In the genomic region with DNA sequence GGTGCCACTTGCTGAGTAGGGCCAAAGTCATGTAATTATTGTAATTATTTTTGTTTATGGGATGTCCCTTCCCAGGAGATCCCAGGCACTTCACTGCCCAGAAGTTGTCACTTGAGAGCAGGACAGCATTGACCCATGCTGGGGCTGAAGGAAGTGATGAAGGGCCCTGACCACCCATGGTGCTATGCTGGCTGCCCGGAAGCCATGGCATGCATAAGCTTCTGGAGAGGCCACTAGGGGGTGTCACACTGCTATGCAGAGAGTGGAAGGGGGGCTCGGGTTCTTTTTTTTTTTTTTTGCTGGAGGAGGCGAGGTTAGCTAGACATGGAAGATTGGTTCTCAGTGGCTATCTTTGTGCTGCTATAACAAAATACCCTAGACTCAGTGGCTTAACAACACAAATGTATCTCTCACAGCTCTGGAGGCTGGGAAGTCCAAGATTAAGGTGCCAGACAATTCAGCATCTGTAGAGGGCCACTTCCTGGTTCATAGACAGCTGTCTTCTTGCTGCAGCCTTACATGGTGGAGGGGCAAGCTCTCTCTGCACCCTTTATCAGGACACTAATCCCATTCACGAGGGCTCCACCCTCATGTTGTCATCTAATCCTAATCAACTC, we compare ENCODE assay signal across 8 cellular contexts.
DNase-seq lines count a peak whose midpoint lies in the region; ATAC-seq and TF ChIP-seq lines count a peak whose summit lies in the region.

No MANE protein-coding gene starts in this region.

- H3K27ac ChIP-seq in left ventricle myocardium inferior (replicated peaks) (no peak overlapping the region), brain microvascular endothelial cell (no peak overlapping the region), uterus (no peak overlapping the region)

- DNase-seq in left ventricle myocardium inferior (no peak), left cardiac atrium (no peak), brain microvascular endothelial cell (no peak), islet precursor cell (no peak), HPDE6-E6E7 (ENCODE audit: extremely low spot score) (no peak), uterus (no peak)
- DNase-seq in activated effector memory CD4-positive, alpha-beta T cell treated with anti-CD3 and anti-CD28 coated beads, Interleukin-2, amount 50 U/mL, for 16 hours: no peak

- intact Hi-C loops in left ventricle myocardium inferior (cut with micrococcal nuclease): no loop called here
- intact Hi-C loops in left cardiac atrium (cut with DNase I): no loop called here
- intact Hi-C loops in uterus (cut with DNase I; ENCODE audit: low total_unique reads): no loop called here

- TF ChIP-seq POLR2A in uterus (IDR thresholded peaks at IDR 0.05): no peak

- H3K36me3 ChIP-seq in left ventricle myocardium inferior (no peaks in the 10 kb centered on the region), brain microvascular endothelial cell (replicated peaks) (no peaks in the 10 kb centered on the region), uterus (no peaks in the 10 kb centered on the region)

- TF ChIP-seq CTCF in left ventricle myocardium inferior (IDR thresholded peaks at IDR 0.05; ENCODE audit: borderline replicate concordance) (peak; percentile 30), brain microvascular endothelial cell (IDR thresholded peaks at IDR 0.05; ENCODE audit: low read depth, low read length, missing control alignments) (peak; percentile 78), uterus (IDR thresholded peaks at IDR 0.05) (no peak)

- in situ Hi-C loops in brain microvascular endothelial cell (cut with HindIII; ENCODE audit: low pct_ligation_motif_present, low sequenced_read_pairs): no loop called here

- ATAC-seq in left cardiac atrium (no peak), HG03520 (IDR thresholded peaks at IDR 0.05; ENCODE audit: unreplicated experiment) (peak; percentile 54)

- no peaks in the 10 kb centered on the region for H3K9me3 ChIP-seq in left ventricle myocardium inferior (replicated peaks)
- no peaks in the 10 kb centered on the region for H3K9me3 ChIP-seq in uterus

- H3K4me1 ChIP-seq in left ventricle myocardium inferior (no peaks in the 10 kb centered on the region), uterus (no peaks in the 10 kb centered on the region)

- H3K4me3 ChIP-seq in left ventricle myocardium inferior (no peak overlapping the region), brain microvascular endothelial cell (ENCODE audit: low read depth, low read length) (no peak overlapping the region), uterus (no peak overlapping the region)

- H3K27me3 ChIP-seq in left ventricle myocardium inferior (ENCODE audit: low read depth): peaks cover 7% of the 10 kb centered on the region
- no peaks in the 10 kb centered on the region for H3K27me3 ChIP-seq in brain microvascular endothelial cell (replicated peaks)
- H3K27me3 ChIP-seq in uterus: no peaks in the 10 kb centered on the region

Comparison
In these comparisons a context has a peak if more than half of its experiments do, and no peak if none do; other contexts are left out.
1. CTCF ChIP-seq: peak in left ventricle myocardium inferior (single experiment) and brain microvascular endothelial cell (single experiment); none in uterus (0 of 4).